In genomic region chr10:48289652-48290238, GRCh38 we compare ENCODE assay signal across 9 cellular contexts. TPM values are rescaled to one million over a fixed set of nuclear protein-coding genes. Genes with fewer than 3 reads are reported as not detected.
A peak's percentile ranks its signal among the peaks of the same experiment; 100 is the strongest.
DNase-seq lines count a peak whose midpoint lies in the region; ATAC-seq, FAIRE-seq and TF ChIP-seq lines count a peak whose summit lies in the region.
"Had no signal": no experiment of that assay in that cellular context is flagged by ENCODE, and none has a peak within 500 bp of the region (broad histone marks: within the 10 kb centered on the region; RNA-seq: fewer than 3 reads in every experiment).

No MANE protein-coding gene starts in this region.

- no TSS peak for BruUV-seq in endothelial cell of umbilical vein (replicated peaks; lab: Mats Ljungman, UMichigan)

- peaks cover 8% of the 10 kb centered on the region for H3K9me3 Mint-ChIP-seq in GM23338
- H3K9me3 Mint-ChIP-seq: activated naive CD4-positive, alpha-beta T cell treated with anti-CD3 and anti-CD28 coated beads, Interleukin-2, amount 50 U/mL, for 24 hours had no signal

- H3K79me2 ChIP-seq in DOHH2 (ENCODE audit: control insufficient read depth, low read length) (no peaks in the 10 kb centered on the region), GM23338 (replicated peaks; ENCODE audit: insufficient read depth) (no peaks in the 10 kb centered on the region), endothelial cell of umbilical vein (ENCODE audit: control insufficient read depth, insufficient read depth, low read length) (no peaks in the 10 kb centered on the region)

- no peak for TF ChIP-seq EP300 in tibial nerve (IDR thresholded peaks at IDR 0.05)

- H3K27me3 Mint-ChIP-seq in GM23338 (ENCODE audit: insufficient read depth, low read depth, poor library complexity), result peaks cover 2% of the 10 kb centered on the region

- H3K4me3 ChIP-seq in DOHH2 (ENCODE audit: low read length) (no peak overlapping the region), GM23338 (no peak overlapping the region), endothelial cell of umbilical vein (replicated peaks in 1 of 3; ENCODE audit: insufficient read depth in 1 of 3, low read depth in 1 of 3, low read length in 3 of 3) (no peak overlapping the region), tibial nerve (no peak overlapping the region)

- peaks cover 10% of the 10 kb centered on the region; the same call in 2 of the 3 replicates for H3K4me1 Mint-ChIP-seq in GM23338

- H2AFZ ChIP-seq in GM23338 (peak overlapping the region; percentile 39), endothelial cell of umbilical vein (ENCODE audit: low read depth, low read length) (no peak overlapping the region)

- H3K4me2 ChIP-seq in DOHH2 (ENCODE audit: low read length), result no peak overlapping the region
- H3K4me2 ChIP-seq in GM23338, result no peak overlapping the region
- no peak overlapping the region for H3K4me2 ChIP-seq in endothelial cell of umbilical vein (ENCODE audit: insufficient read depth, low read length)

- H3K9me3 ChIP-seq in DOHH2 (ENCODE audit: control insufficient read depth, insufficient read depth, low read length) (peaks cover 1% of the 10 kb centered on the region), endothelial cell of umbilical vein (replicated peaks; ENCODE audit: control insufficient read depth, insufficient read depth, low read length) (no peaks in the 10 kb centered on the region), tibial nerve (no peaks in the 10 kb centered on the region)

- DNase-seq in GM23338 (ENCODE audit: low spot score) (peak; percentile 82), NCI-H1092 (lab: John Stamatoyannopoulos, UW) (peak; percentile 11), endothelial cell of umbilical vein (ENCODE audit: low read depth, low spot score) (peak; percentile 64), myocyte (ENCODE audit: low read depth) (peak; percentile 64), tibial nerve (ENCODE audit: low spot score in 2 of 2) (peak in 1 of 2 donors; percentile 72)
- DNase-seq in activated CD4-positive, alpha-beta T cell treated with anti-CD3 and anti-CD28 coated beads, Interleukin-2, amount 50 U/mL, for 48 hours, result peak; percentile 54 to 58

- TF ChIP-seq CTCF in DOHH2 (IDR thresholded peaks at IDR 0.05; ENCODE audit: low read depth, low read length, poor library complexity, severe bottlenecking), result peak; percentile 77
- TF ChIP-seq CTCF in GM23338 (conservative IDR thresholded peaks at IDR 0.05; ENCODE audit: low read depth in 2 of 2), result peak; percentile 76 to 86
- peak; percentile 77 to 87 for TF ChIP-seq CTCF in endothelial cell of umbilical vein (IDR thresholded peaks at IDR 0.05; ENCODE audit: extremely low read depth in 1 of 2, insufficient read depth in 1 of 2, low read depth in 1 of 2, low read length in 2 of 2)
- peak; percentile 66 to 81 (median 71) for TF ChIP-seq CTCF in tibial nerve (IDR thresholded peaks at IDR 0.05)

- peaks cover 5% of the 10 kb centered on the region; the same call in 1 of the 2 replicates for H3K27me3 ChIP-seq in DOHH2 (ENCODE audit: control insufficient read depth, low read length)
- no peaks in the 10 kb centered on the region for H3K27me3 ChIP-seq in GM23338 (ENCODE audit: insufficient read depth)
- H3K27me3 ChIP-seq in endothelial cell of umbilical vein (ENCODE audit: control insufficient read depth in 2 of 2, insufficient read depth in 2 of 2, low read length in 2 of 2), result peaks cover 5 to 7% of the 10 kb centered on the region in 2 experiments
- no peaks in the 10 kb centered on the region for H3K27me3 ChIP-seq in tibial nerve

- dilution Hi-C loops in endothelial cell of umbilical vein (cut with MboI; ENCODE audit: extremely low pct_ligation_motif_present, low sequenced_read_pairs), result no loop called here

- H3F3A ChIP-seq in DOHH2 (ENCODE audit: control insufficient read depth, insufficient read depth) (no peaks in the 10 kb centered on the region), GM23338 (replicated peaks; ENCODE audit: low read depth) (no peaks in the 10 kb centered on the region)

- H3K4me1 ChIP-seq in DOHH2 (ENCODE audit: control insufficient read depth, low read length), result no peaks in the 10 kb centered on the region
- 0 out of 2 replicates have a peak, but pooled peaks cover 3% of the 10 kb centered on the region for H3K4me1 ChIP-seq in GM23338 (ENCODE audit: insufficient read depth)
- no peaks in the 10 kb centered on the region for H3K4me1 ChIP-seq in endothelial cell of umbilical vein (ENCODE audit: control insufficient read depth, extremely low read depth, insufficient read depth, low read length)
- peaks cover 0 to 10% (median 0%) of the 10 kb centered on the region in 4 donors for H3K4me1 ChIP-seq in tibial nerve

- TF ChIP-seq POLR2A in endothelial cell of umbilical vein (IDR thresholded peaks at IDR 0.05; ENCODE audit: low read depth, low read length) (no peak), tibial nerve (IDR thresholded peaks at IDR 0.05) (no peak)

- no peaks in the 10 kb centered on the region; the same call in 2 of the 3 replicates for H3K36me3 Mint-ChIP-seq in GM23338 (ENCODE audit: low read depth)
- H3K36me3 Mint-ChIP-seq: activated naive CD4-positive, alpha-beta T cell treated with anti-CD3 and anti-CD28 coated beads, Interleukin-2, amount 50 U/mL, for 24 hours had no signal

- CTCF ChIA-PET in endothelial cell of umbilical vein (lab: Charles Lee), result interaction anchor here (0.7 to 4.5 kb wide), 7 partner anchors 11 to 74 kb away, joined by 3 to 31 read pairs (median 3); no protein-coding TSS in a partner anchor

- POLR2A ChIA-PET in endothelial cell of umbilical vein (lab: Charles Lee), result no interaction called here

- H4K20me1 ChIP-seq in DOHH2 (ENCODE audit: control insufficient read depth, insufficient read depth, low read depth, low read length), result no peaks in the 10 kb centered on the region
- H4K20me1 ChIP-seq in GM23338 (replicated peaks; ENCODE audit: insufficient read depth), result no peaks in the 10 kb centered on the region
- H4K20me1 ChIP-seq in endothelial cell of umbilical vein (replicated peaks; ENCODE audit: control insufficient read depth, extremely low read depth, insufficient read depth, low read length), result no peaks in the 10 kb centered on the region

- H3K9me1 ChIP-seq in endothelial cell of umbilical vein (replicated peaks; ENCODE audit: control insufficient read depth, extremely low read depth, insufficient read depth, low read length), result no peaks in the 10 kb centered on the region

- no peak overlapping the region for H3K9ac ChIP-seq in endothelial cell of umbilical vein (replicated peaks; ENCODE audit: extremely low read depth, insufficient read depth, low read length)

- H3K4me3 Mint-ChIP-seq in GM23338, result no peak overlapping the region
- H3K4me3 Mint-ChIP-seq: activated naive CD4-positive, alpha-beta T cell treated with anti-CD3 and anti-CD28 coated beads, Interleukin-2, amount 50 U/mL, for 24 hours had no signal

- ATAC-seq in GM23338, result peak; percentile 92
- ATAC-seq in HG03460 (IDR thresholded peaks at IDR 0.05; ENCODE audit: unreplicated experiment), result no peak

- intact Hi-C loops in endothelial cell of umbilical vein (cut with micrococcal nuclease), result loop anchor here (1.0 kb wide), 1 partner anchor 74 kb away; no protein-coding TSS in a partner anchor

- no peak overlapping the region for H3K27ac ChIP-seq in DOHH2 (ENCODE audit: low read depth, low read length)
- H3K27ac ChIP-seq in GM23338 (ENCODE audit: low read depth), result no peak overlapping the region
- H3K27ac ChIP-seq in endothelial cell of umbilical vein (ENCODE audit: insufficient read depth, low read depth, low read length), result no peak overlapping the region
- no peak overlapping the region for H3K27ac ChIP-seq in tibial nerve

- H3K9me2 ChIP-seq in DOHH2 (replicated peaks; ENCODE audit: control insufficient read depth, low read length), result no peaks in the 10 kb centered on the region
- 0 out of 2 replicates have a peak, but pooled peaks cover 3% of the 10 kb centered on the region for H3K9me2 ChIP-seq in GM23338 (ENCODE audit: insufficient read depth)

- no peak overlapping the region for H3K27ac Mint-ChIP-seq in GM23338

- WGBS in tibial nerve, 2 donors, result 11 to 14% methylated on average over 7 to 8 of the region's 8 CpGs

- FAIRE-seq in endothelial cell of umbilical vein (lab: Jason Lieb, UNC), result peak; percentile 92

- H3K36me3 ChIP-seq in DOHH2 (ENCODE audit: control insufficient read depth, low read length), result no peaks in the 10 kb centered on the region
- no peaks in the 10 kb centered on the region for H3K36me3 ChIP-seq in GM23338 (ENCODE audit: insufficient read depth)
- H3K36me3 ChIP-seq in endothelial cell of umbilical vein (ENCODE audit: control insufficient read depth in 2 of 2, extremely low read depth in 1 of 2, insufficient read depth in 2 of 2, low read length in 2 of 2), result no peaks in the 10 kb centered on the region
- no peaks in the 10 kb centered on the region for H3K36me3 ChIP-seq in tibial nerve

TF ChIP-seq in endothelial cell of umbilical vein, 7 proteins besides CTCF, POLR2A, EP300 and RAD21 (continues in another document):
- TF ChIP-seq POLR2AphosphoS5 (IDR thresholded peaks at IDR 0.05; ENCODE audit: insufficient read depth, low read depth, low read length), result no peak

RNA-seq across cellular contexts. Expression of gene FRMPD2, which starts 15.2 kb away (rescaled TPM):
- not detected in 2 replicates for total RNA-seq in GM23338 (2014; rRNA removed; shearing (Covaris generic))
- polyA plus RNA-seq in GM23338 (2016; fragmentation: Nextera tagmentation; extraction: Ambion mirVana) (not detected in 2 replicates), endothelial cell of umbilical vein (not detected in 2 replicates)
- total RNA-seq in endothelial cell of umbilical vein (0.42 and 0.97 TPM in 2 replicates), myocyte (not detected in 2 replicates), tibial nerve (under 1 TPM in 1 of 4 donors, not detected in 3; 0.21 TPM)
- not detected in 2 replicates for polyA plus RNA-seq in endothelial cell of umbilical vein (2011; cell fraction: cytosol; rRNA removed)
- polyA plus RNA-seq in endothelial cell of umbilical vein (2011; cell fraction: nucleus; rRNA removed), result 0.20 TPM in 1 of 2 replicates, not detected in the other
- polyA plus RNA-seq in endothelial cell of umbilical vein (2012), result not detected in 2 replicates
- polyA minus RNA-seq in endothelial cell of umbilical vein, result 0.11 and 0.12 TPM in 2 replicates
- polyA minus RNA-seq in endothelial cell of umbilical vein (2011; cell fraction: cytosol; rRNA and poly(A)+ RNA removed), result not detected
- polyA minus RNA-seq in endothelial cell of umbilical vein (2011; cell fraction: nucleus; rRNA and poly(A)+ RNA removed), result not detected in 2 replicates
- not detected for polyA plus RNA-seq in myocyte (2012)

RNA-seq across cellular contexts. Expression of gene MAPK8, which starts 16.7 kb away (rescaled TPM):
- 63.5 and 73.6 TPM in 2 replicates for total RNA-seq in GM23338 (2014; rRNA removed; shearing (Covaris generic))
- 40.0 and 52.4 TPM in 2 replicates for polyA plus RNA-seq in GM23338 (2016; fragmentation: Nextera tagmentation; extraction: Ambion mirVana)
- 50.1 and 56.2 TPM in 2 replicates for total RNA-seq in endothelial cell of umbilical vein
- polyA plus RNA-seq in endothelial cell of umbilical vein, result 19.2 and 25.3 TPM in 2 replicates
- polyA plus RNA-seq in endothelial cell of umbilical vein (2011; cell fraction: cytosol; rRNA removed), result 36.8 and 38.6 TPM in 2 replicates
- polyA plus RNA-seq in endothelial cell of umbilical vein (2011; cell fraction: nucleus; rRNA removed), result 77.7 and 111 TPM in 2 replicates
- 56.8 and 68.8 TPM in 2 replicates for polyA plus RNA-seq in endothelial cell of umbilical vein (2012)
- polyA minus RNA-seq in endothelial cell of umbilical vein, result 36.2 and 45.5 TPM in 2 replicates
- 18.6 TPM for polyA minus RNA-seq in endothelial cell of umbilical vein (2011; cell fraction: cytosol; rRNA and poly(A)+ RNA removed)
- polyA minus RNA-seq in endothelial cell of umbilical vein (2011; cell fraction: nucleus; rRNA and poly(A)+ RNA removed), result 123 and 160 TPM in 2 replicates
- 37.1 and 70.7 TPM in 2 replicates for total RNA-seq in myocyte
- polyA plus RNA-seq in myocyte (2012), result 27.2 TPM
- total RNA-seq in tibial nerve, result 10 to 100 TPM; 53.4 to 65.6 (median 62.2) TPM
